In the genomic region with DNA sequence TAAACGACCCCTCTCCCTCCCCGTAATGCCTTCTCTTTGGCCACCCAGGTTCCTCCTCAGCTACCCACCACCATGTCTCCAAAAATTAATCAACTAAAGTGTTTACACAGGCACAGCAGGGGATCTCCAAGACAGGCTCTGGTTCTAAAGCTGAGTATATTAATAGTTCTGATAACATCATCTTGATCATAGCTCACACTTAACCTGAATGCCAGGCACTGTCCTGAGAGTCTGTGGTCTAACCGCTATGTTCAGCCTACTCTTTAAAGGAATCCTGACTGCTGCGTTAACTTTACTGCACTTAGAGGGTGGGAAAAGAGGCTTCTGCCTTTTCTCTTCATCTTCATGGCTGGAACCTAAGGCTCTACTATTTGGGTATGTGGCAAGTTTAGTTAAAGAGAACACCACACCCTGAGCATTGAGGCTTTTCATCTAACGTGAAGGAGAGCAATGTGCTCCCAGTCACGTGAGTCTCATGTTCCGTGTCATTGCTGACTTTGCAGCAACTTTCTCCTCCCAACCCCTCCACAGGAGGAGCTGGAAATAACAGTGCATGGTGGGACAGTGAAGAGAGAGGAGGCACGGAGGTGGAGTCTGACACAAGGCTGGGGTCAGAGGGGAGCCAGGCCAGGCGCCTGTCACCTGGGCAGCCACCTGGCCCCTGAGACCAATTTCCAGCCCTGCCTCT, we compare ENCODE assay signal across 1 cellular context.
TF ChIP-seq lines count a peak whose summit lies in the region.

No MANE protein-coding gene starts in this region.

TF ChIP-seq in WTC11, 78 proteins besides CTCF, POLR2A, EP300 and RAD21 (continued from another document):
- TF ChIP-seq, protein P1, sequence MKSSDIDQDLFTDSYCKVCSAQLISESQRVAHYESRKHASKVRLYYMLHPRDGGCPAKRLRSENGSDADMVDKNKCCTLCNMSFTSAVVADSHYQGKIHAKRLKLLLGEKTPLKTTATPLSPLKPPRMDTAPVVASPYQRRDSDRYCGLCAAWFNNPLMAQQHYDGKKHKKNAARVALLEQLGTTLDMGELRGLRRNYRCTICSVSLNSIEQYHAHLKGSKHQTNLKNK (CRISPR knock-in tag; IDR thresholded peaks at IDR 0.05), result no peak
- TF ChIP-seq MYBL2 (CRISPR knock-in tag; IDR thresholded peaks at IDR 0.05) (no peak), IRF2 (CRISPR knock-in tag; IDR thresholded peaks at IDR 0.05; ENCODE audit: borderline replicate concordance, low read depth) (no peak), JUN (CRISPR knock-in tag; IDR thresholded peaks at IDR 0.05) (no peak), ZNF396 (CRISPR knock-in tag; IDR thresholded peaks at IDR 0.05; ENCODE audit: borderline replicate concordance) (no peak), PRDM15 (CRISPR knock-in tag; IDR thresholded peaks at IDR 0.05) (no peak), ATF1 (CRISPR knock-in tag; IDR thresholded peaks at IDR 0.05) (no peak), ZNF219 (CRISPR knock-in tag; IDR thresholded peaks at IDR 0.05; ENCODE audit: borderline replicate concordance) (no peak), MXD4 (CRISPR knock-in tag; IDR thresholded peaks at IDR 0.05; ENCODE audit: borderline replicate concordance) (no peak), NFE2L1 (CRISPR knock-in tag; IDR thresholded peaks at IDR 0.05) (no peak)
- TF ChIP-seq, protein P2, sequence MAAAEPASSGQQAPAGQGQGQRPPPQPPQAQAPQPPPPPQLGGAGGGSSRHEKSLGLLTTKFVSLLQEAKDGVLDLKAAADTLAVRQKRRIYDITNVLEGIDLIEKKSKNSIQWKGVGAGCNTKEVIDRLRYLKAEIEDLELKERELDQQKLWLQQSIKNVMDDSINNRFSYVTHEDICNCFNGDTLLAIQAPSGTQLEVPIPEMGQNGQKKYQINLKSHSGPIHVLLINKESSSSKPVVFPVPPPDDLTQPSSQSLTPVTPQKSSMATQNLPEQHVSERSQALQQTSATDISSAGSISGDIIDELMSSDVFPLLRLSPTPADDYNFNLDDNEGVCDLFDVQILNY (CRISPR knock-in tag; IDR thresholded peaks at IDR 0.05), result no peak
